In the genomic region with DNA sequence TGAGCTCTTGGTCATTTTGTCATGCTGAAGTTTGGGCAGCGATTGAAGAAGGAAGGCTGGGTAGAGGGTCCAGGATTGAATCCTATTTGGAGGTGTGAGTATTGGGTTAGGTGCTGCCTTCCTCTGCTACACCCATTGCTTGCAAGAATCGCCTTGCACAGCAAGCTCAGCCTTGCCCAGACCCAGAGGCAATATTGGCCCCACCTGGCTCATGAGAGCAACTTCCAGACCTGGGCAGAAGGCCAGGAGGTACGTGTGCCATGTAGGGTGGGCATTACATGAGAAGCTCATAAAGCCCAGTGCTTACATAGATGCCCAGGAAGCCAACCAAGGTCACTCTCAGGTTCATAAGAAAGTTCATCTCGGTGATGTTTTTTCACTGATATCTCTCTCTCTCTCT, we compare ENCODE assay signal across 16 cellular contexts.
"Had no signal": no experiment of that assay in that cellular context is flagged by ENCODE, and none has a peak within 500 bp of the region (broad histone marks: within the 10 kb centered on the region; RNA-seq: fewer than 3 reads in every experiment).

No MANE protein-coding gene starts in this region.

- H3K27me3 Mint-ChIP-seq: activated CD4-positive, alpha-beta memory T cell treated with anti-CD3 and anti-CD28 coated beads for 36 hours; activated naive CD8-positive, alpha-beta T cell treated with anti-CD3 and anti-CD28 coated beads for 36 hours; memory B cell; stimulated activated memory B cell treated with anti-CD40 and anti-IgM and Interleukin-4, amounts not matched to agents 10 μg/mL and 1 μg/mL and 100 μg/mL, for 72 hours had no signal

- ATAC-seq: left lung had no signal

- H3K36me3 ChIP-seq: brain microvascular endothelial cell, esophagus squamous epithelium, left lung, right atrium auricular region, transverse colon had no signal

- H3K4me3 Mint-ChIP-seq: activated CD4-positive, alpha-beta memory T cell treated with anti-CD3 and anti-CD28 coated beads for 36 hours; activated naive CD8-positive, alpha-beta T cell treated with anti-CD3 and anti-CD28 coated beads for 36 hours; endodermal cell; memory B cell; neural crest cell; stimulated activated memory B cell treated with anti-CD40 and anti-IgM and Interleukin-4, amounts not matched to agents 10 μg/mL and 1 μg/mL and 100 μg/mL, for 72 hours had no signal

- H3K79me2 ChIP-seq: parathyroid adenoma had no signal

- H3K9me3 Mint-ChIP-seq: activated CD4-positive, alpha-beta memory T cell treated with anti-CD3 and anti-CD28 coated beads for 36 hours; activated naive CD8-positive, alpha-beta T cell treated with anti-CD3 and anti-CD28 coated beads for 36 hours; endodermal cell; memory B cell; neural crest cell; stimulated activated memory B cell treated with anti-CD40 and anti-IgM and Interleukin-4, amounts not matched to agents 10 μg/mL and 1 μg/mL and 100 μg/mL, for 72 hours had no signal

- DNase-seq: activated CD4-positive, alpha-beta memory T cell treated with anti-CD3 and anti-CD28 coated beads for 36 hours; activated gamma-delta T cell; activated naive CD8-positive, alpha-beta T cell treated with anti-CD3 and anti-CD28 coated beads for 36 hours; activated T-cell treated with anti-CD3 and anti-CD28 coated beads, Interleukin-2, amount 50 U/mL, for 48 hours; brain microvascular endothelial cell; esophagus squamous epithelium; foreskin fibroblast; left lung; transverse colon had no signal

- H3K9ac ChIP-seq: parathyroid adenoma had no signal

- H3K4me1 ChIP-seq: left lung, parathyroid adenoma, right atrium auricular region, transverse colon had no signal

- H3K4me3 ChIP-seq: esophagus squamous epithelium, left lung, right atrium auricular region, transverse colon had no signal

- H3K9me3 ChIP-seq: esophagus squamous epithelium, left lung, right atrium auricular region, transverse colon had no signal

- H3K4me1 Mint-ChIP-seq: activated naive CD8-positive, alpha-beta T cell treated with anti-CD3 and anti-CD28 coated beads for 36 hours; memory B cell; neural crest cell; stimulated activated memory B cell treated with anti-CD40 and anti-IgM and Interleukin-4, amounts not matched to agents 10 μg/mL and 1 μg/mL and 100 μg/mL, for 72 hours had no signal

- H3K27ac Mint-ChIP-seq: activated CD4-positive, alpha-beta memory T cell treated with anti-CD3 and anti-CD28 coated beads for 36 hours; activated naive CD8-positive, alpha-beta T cell treated with anti-CD3 and anti-CD28 coated beads for 36 hours; memory B cell; stimulated activated memory B cell treated with anti-CD40 and anti-IgM and Interleukin-4, amounts not matched to agents 10 μg/mL and 1 μg/mL and 100 μg/mL, for 72 hours had no signal

- H3K27ac ChIP-seq: brain microvascular endothelial cell, esophagus squamous epithelium, left lung, parathyroid adenoma, right atrium auricular region, transverse colon had no signal

- FAIRE-seq: islet of Langerhans had no signal

- H3K36me3 Mint-ChIP-seq: activated CD4-positive, alpha-beta memory T cell treated with anti-CD3 and anti-CD28 coated beads for 36 hours; activated naive CD8-positive, alpha-beta T cell treated with anti-CD3 and anti-CD28 coated beads for 36 hours; memory B cell; stimulated activated memory B cell treated with anti-CD40 and anti-IgM and Interleukin-4, amounts not matched to agents 10 μg/mL and 1 μg/mL and 100 μg/mL, for 72 hours had no signal

- H3K27me3 ChIP-seq: brain microvascular endothelial cell, esophagus squamous epithelium, left lung, right atrium auricular region, transverse colon had no signal

- H2AFZ ChIP-seq: parathyroid adenoma had no signal
